8 cellular contexts compared by ENCODE assay signal in the genomic region with DNA sequence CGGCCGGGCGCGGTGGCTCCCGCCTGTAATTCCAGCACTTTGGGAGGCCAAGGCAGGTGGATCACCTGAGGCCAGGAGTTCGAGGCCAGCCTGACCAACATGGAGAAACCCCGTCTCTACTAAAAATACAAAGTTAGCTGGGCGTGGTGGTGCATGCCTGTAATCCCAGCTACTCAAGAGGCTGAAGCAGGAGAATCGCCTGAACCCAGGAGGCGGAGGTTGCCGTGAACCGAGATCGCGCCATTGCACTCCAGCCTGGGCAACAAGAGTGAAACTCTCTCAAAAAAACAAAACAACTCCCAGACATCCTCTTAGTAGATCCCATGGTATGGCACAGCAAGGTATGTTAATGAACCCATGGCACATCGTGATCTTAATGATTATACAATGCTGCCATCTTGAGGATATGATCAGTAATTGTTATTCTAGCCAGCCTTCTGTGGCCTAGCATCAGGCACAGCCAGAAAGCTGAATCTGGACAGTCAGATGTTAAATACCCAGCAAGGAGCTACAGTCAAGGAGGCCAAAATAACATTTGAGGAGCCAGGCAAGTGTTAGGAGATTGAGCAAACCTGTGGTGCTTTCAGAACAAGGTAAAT. TPM values are rescaled to one million over a fixed set of nuclear protein-coding genes. Genes with fewer than 3 reads are reported as not detected.
DNase-seq lines count a peak whose midpoint lies in the region; ATAC-seq and TF ChIP-seq lines count a peak whose summit lies in the region.
"Not testable (repeated sequence)": the region's sequence is repeated elsewhere in the genome, so short reads cannot be mapped to it uniquely, and the experiment has no call there.

No MANE protein-coding gene starts in this region.

- H3K27ac Mint-ChIP-seq in CD4-positive, alpha-beta memory T cell = peak overlapping the region in 2 of 7 donors; percentile 17 to 54

- H3K4me3 Mint-ChIP-seq in CD4-positive, alpha-beta memory T cell = not testable (repeated sequence)

- not testable (repeated sequence) for H3K79me2 ChIP-seq in mammary epithelial cell (ENCODE audit: insufficient read depth, low read length)

- H2AFZ ChIP-seq in mammary epithelial cell (ENCODE audit: low read depth, low read length) = peak overlapping the region; percentile 77

- H3K27me3 ChIP-seq in CD4-positive, alpha-beta memory T cell (ENCODE audit: insufficient read depth, low read length); mammary epithelial cell (ENCODE audit: insufficient read depth, low read length); iPS DF 6.9 (ENCODE audit: control insufficient read depth, insufficient read depth, low read length): not testable (repeated sequence)

- in situ Hi-C loops in mammary epithelial cell (cut with MboI; ENCODE audit: low sequenced_read_pairs in 2 of 2) = loop anchor here (5.0 to 10.0 kb wide), 2 partner anchors 122 to 180 kb away; no protein-coding TSS in a partner anchor

- H3K27ac ChIP-seq in CD4-positive, alpha-beta memory T cell (ENCODE audit: low read depth, low read length); iPS DF 6.9 (ENCODE audit: low read length): not testable (repeated sequence)
- H3K27ac ChIP-seq in mammary epithelial cell (ENCODE audit: insufficient read depth, low read depth, low read length) = peak overlapping the region; percentile 89

- H3K4me1 Mint-ChIP-seq in CD4-positive, alpha-beta memory T cell = peaks cover 8 to 16% (median 11%) of the 10 kb centered on the region in 4 donors

- H3K27me3 Mint-ChIP-seq in CD4-positive, alpha-beta memory T cell = not testable (repeated sequence)

- CTCF ChIA-PET in CD4-positive, alpha-beta memory T cell (lab: Charles Lee; ENCODE audit: partially characterized antibody) = interaction anchor here (0.6 to 8.4 kb wide), 26 partner anchors 9 to 271 kb away, joined by 3 to 84 read pairs (median 4); partner anchors contain the start of genes CSNK1A1 and IL17B
- CTCF ChIA-PET in mammary epithelial cell (lab: Charles Lee; ENCODE audit: low non-redundant PET) = interaction anchor here (0.5 to 1.9 kb wide), 5 partner anchors 54 to 1381 kb away, joined by 3 to 15 read pairs (median 3); no protein-coding TSS in a partner anchor

- H3K4me1 ChIP-seq in CD4-positive, alpha-beta memory T cell (ENCODE audit: insufficient read depth, low read length); iPS DF 6.9 (ENCODE audit: control insufficient read depth, insufficient read depth, low read length): not testable (repeated sequence)
- peaks cover 36% of the 10 kb centered on the region for H3K4me1 ChIP-seq in mammary epithelial cell (ENCODE audit: insufficient read depth, low read length)

- dilution Hi-C loops in mammary epithelial cell (cut with HindIII; ENCODE audit: low sequenced_read_pairs) = not testable (repeated sequence)

- H3K9me3 ChIP-seq in CD4-positive, alpha-beta memory T cell (ENCODE audit: control insufficient read depth in 1 of 2, low read length in 2 of 2); mammary epithelial cell (replicated peaks; ENCODE audit: insufficient read depth, low read length); iPS DF 6.9 (ENCODE audit: control insufficient read depth, insufficient read depth, low read length): not testable (repeated sequence)

- BruUV-seq in mammary epithelial cell (replicated peaks; lab: Mats Ljungman, UMichigan) = not testable (repeated sequence)

- H4K20me1 ChIP-seq in mammary epithelial cell (ENCODE audit: insufficient read depth, low read length) = not testable (repeated sequence)

- not testable (repeated sequence) for H3K9ac ChIP-seq in mammary epithelial cell (ENCODE audit: insufficient read depth, low read length)

- TF ChIP-seq CTCF in mammary epithelial cell (conservative IDR thresholded peaks at IDR 0.05 in 1 of 2, IDR thresholded peaks at IDR 0.05 in 1 of 2; ENCODE audit: extremely low read depth in 1 of 2, insufficient read depth in 1 of 2, low read depth in 1 of 2, low read length in 2 of 2) = peak; percentile 56 to 60

- intact Hi-C loops in CD4-positive, alpha-beta memory T cell (cut with micrococcal nuclease) = loop anchor here (1.0 to 10.0 kb wide), 5 partner anchors 122 to 420 kb away; partner anchors contain the start of gene ABLIM3
- intact Hi-C loops in mammary epithelial cell (cut with micrococcal nuclease) = loop anchor here (1.0 to 5.0 kb wide), 7 partner anchors 54 to 437 kb away; no protein-coding TSS in a partner anchor
- intact Hi-C loops in sciatic nerve (cut with DNase I) = loop anchor here (5.0 kb wide), 2 partner anchors 117 to 247 kb away; no protein-coding TSS in a partner anchor

- WGBS in mammary epithelial cell (ENCODE audit: low coverage, missing lambda C conversion rate) = 44% methylated on average over 10 of the region's 15 CpGs
- WGBS in iPS DF 6.9 (ENCODE audit: insufficient coverage, insufficient read length) = no CpG with 5 or more reads among the region's 15 CpGs

- DNase-seq in CD4-positive, alpha-beta memory T cell = peak; percentile 39 to 66 (median 64)
- DNase-seq in GM19238 (ENCODE audit: insufficient read length, low spot score) (peak; percentile 35), NCI-H146 (lab: John Stamatoyannopoulos, UW) (peak; percentile 61), SK-N-DZ (ENCODE audit: low spot score) (peak; percentile 73), mammary epithelial cell (peak; percentile 81), iPS DF 6.9 (ENCODE audit: low read depth, low spot score) (peak; percentile 61)
- not testable (repeated sequence) for DNase-seq in sciatic nerve (ENCODE audit: low spot score)

- not testable (repeated sequence) for H3K36me3 Mint-ChIP-seq in CD4-positive, alpha-beta memory T cell

- ATAC-seq in HG03045 (IDR thresholded peaks at IDR 0.05; ENCODE audit: unreplicated experiment) (peak; percentile 87), sciatic nerve (peak; percentile 92)

- H3K36me3 ChIP-seq in CD4-positive, alpha-beta memory T cell (ENCODE audit: insufficient read depth, low read length); mammary epithelial cell (ENCODE audit: insufficient read depth, low read length); iPS DF 6.9 (ENCODE audit: control insufficient read depth, insufficient read depth, low read length): not testable (repeated sequence)

- H3K9me3 Mint-ChIP-seq in CD4-positive, alpha-beta memory T cell = not testable (repeated sequence)

- H3K4me2 ChIP-seq in mammary epithelial cell (ENCODE audit: insufficient read depth, low read depth, low read length) = peak overlapping the region; percentile 37

- not testable (repeated sequence) for H3K4me3 ChIP-seq in CD4-positive, alpha-beta memory T cell (ENCODE audit: low read length in 2 of 2); mammary epithelial cell (replicated peaks in 1 of 3; ENCODE audit: insufficient read depth in 1 of 3, low read depth in 2 of 3, low read length in 3 of 3); iPS DF 6.9 (ENCODE audit: low read length)

- POLR2A ChIA-PET in CD4-positive, alpha-beta memory T cell (lab: Charles Lee; ENCODE audit: partially characterized antibody) = interaction anchor here (0.6 kb wide), 2 partner anchors 13 to 180 kb away, joined by 3 read pairs; partner anchors contain the start of gene CSNK1A1

RNA-seq across cellular contexts. Expression of gene CSNK1A1, which starts 13.4 kb away (rescaled TPM):
- 100 to 1,000 TPM; 175 to 189 TPM for total RNA-seq in CD4-positive, alpha-beta memory T cell
- 100 to 1,000 TPM; 135 to 162 TPM for polyA plus RNA-seq in CD4-positive, alpha-beta memory T cell
- polyA plus RNA-seq in SK-N-DZ (2014; cell fraction: cytosol; rRNA removed) = 106 and 118 TPM in 2 replicates
- polyA plus RNA-seq in SK-N-DZ (2014; cell fraction: nucleus; rRNA removed) = 63.1 and 69.2 TPM in 2 replicates
- 100 to 1,000 TPM; 444 to 457 TPM for total RNA-seq in mammary epithelial cell
- polyA plus RNA-seq in mammary epithelial cell = 146 TPM
- polyA minus RNA-seq in mammary epithelial cell = 325 TPM
- total RNA-seq in sciatic nerve = 187 TPM

RNA-seq across cellular contexts. Expression of gene ARHGEF37, which starts 16.7 kb away (rescaled TPM):
- 1 to 10 TPM in 1 of 2 experiments, under 1 TPM in 1; 0.96 to 1.3 TPM for total RNA-seq in CD4-positive, alpha-beta memory T cell
- not detected for polyA plus RNA-seq in CD4-positive, alpha-beta memory T cell
- polyA plus RNA-seq in SK-N-DZ (2014; cell fraction: cytosol; rRNA removed) = not detected in 2 replicates
- 0.02 TPM in 1 of 2 replicates, not detected in the other for polyA plus RNA-seq in SK-N-DZ (2014; cell fraction: nucleus; rRNA removed)
- 10 to 100 TPM; 11.0 to 35.2 TPM for total RNA-seq in mammary epithelial cell
- polyA plus RNA-seq in mammary epithelial cell = 5.1 TPM
- polyA minus RNA-seq in mammary epithelial cell = 7.6 TPM
- total RNA-seq in sciatic nerve = 86.7 TPM

Comparison
In these comparisons a context has a peak if more than half of its experiments do, and no peak if none do; other contexts are left out.
1. RNA of gene ARHGEF37, which starts 16.7 kb away (total RNA-seq): 86.7 TPM in sciatic nerve (single experiment) and 11.0 to 35.2 TPM in mammary epithelial cell; 0.96 to 1.3 TPM in CD4-positive, alpha-beta memory T cell; every median in the first group is over 4 times any median in the second.